7 cellular contexts compared by ENCODE assay signal in the genomic region with DNA sequence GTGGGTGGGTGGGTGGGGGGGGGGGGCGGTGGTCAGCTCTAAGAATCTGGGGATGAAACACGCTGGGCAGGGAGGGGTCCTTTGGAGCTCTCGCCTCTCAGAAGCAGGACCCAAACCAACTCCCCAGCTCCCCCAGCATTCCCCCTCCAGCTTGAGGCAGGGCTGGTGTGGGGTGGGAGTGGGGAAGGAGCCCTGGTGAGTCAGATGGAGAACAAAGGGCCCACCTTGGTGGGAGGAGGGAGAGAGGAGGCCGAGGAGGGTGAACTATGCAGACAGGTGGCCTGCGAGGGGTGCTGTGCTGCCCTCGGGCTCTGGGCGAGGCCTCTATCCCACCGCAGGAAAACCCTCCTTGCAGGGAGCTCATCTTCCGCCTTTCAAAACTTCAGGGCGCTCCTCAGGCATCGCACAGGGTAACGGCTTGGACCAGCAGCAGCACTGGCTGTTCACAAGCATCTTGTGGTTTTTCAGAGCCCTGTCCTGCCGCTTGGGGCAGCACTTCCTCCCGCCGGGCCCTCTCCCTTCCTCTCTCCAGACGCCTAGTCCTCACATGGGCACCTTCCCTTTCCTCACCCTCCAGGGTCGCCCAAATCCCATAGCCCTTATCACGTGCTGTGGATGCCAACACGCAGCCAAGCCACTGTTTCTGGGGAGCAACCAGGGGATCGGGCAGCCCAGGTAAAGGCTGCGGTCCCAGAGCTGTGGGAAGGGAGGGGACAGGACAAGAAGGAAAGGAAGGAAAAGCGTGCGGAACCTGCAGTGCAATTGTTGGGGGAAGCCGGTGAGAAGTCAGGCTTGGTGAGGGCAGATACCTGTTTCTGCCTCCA.
DNase-seq lines count a peak whose midpoint lies in the region; ATAC-seq and TF ChIP-seq lines count a peak whose summit lies in the region.

No MANE protein-coding gene starts in this region.

- peak overlapping the region; percentile 23 for H3K27ac ChIP-seq in layer of hippocampus (ENCODE audit: low read depth, low read length)

- ATAC-seq in GM18498 (IDR thresholded peaks at IDR 0.05; ENCODE audit: unreplicated experiment): peak; percentile 64
- peak; percentile 65 for ATAC-seq in HG02938 (IDR thresholded peaks at IDR 0.05; ENCODE audit: unreplicated experiment)

- TF ChIP-seq CTCF in WI38 (IDR thresholded peaks at IDR 0.05; ENCODE audit: low read depth, low read length) (peak; percentile 70), choroid plexus epithelial cell (conservative IDR thresholded peaks at IDR 0.05; ENCODE audit: low read depth, low read length) (peak; percentile 85)

- no peaks in the 10 kb centered on the region for H3K27me3 ChIP-seq in layer of hippocampus (ENCODE audit: control insufficient read depth, insufficient read depth, low read length)

- no peak overlapping the region for H3K4me3 ChIP-seq in WI38 (ENCODE audit: low read depth, low read length)
- H3K4me3 ChIP-seq in choroid plexus epithelial cell (ENCODE audit: low read depth, low read length): peak overlapping the region; percentile 40

- peak; percentile 24 for DNase-seq in NCI-H2081 treated with DMSO at 0.1 percent for 48 hours (lab: John Stamatoyannopoulos, UW)
- DNase-seq in choroid plexus epithelial cell (ENCODE audit: low read depth): peak; percentile 83
- DNase-seq in stimulated activated CD4-positive, alpha-beta T cell treated with anti-CD3 and anti-CD28 coated beads, Interleukin-1b, Interleukin-23, amount 100 ng/mL, for 4 hours (ENCODE audit: low read depth in 2 of 2): peak; percentile 25 to 40

Comparison
In these comparisons a context has a peak if more than half of its experiments do, and no peak if none do; other contexts are left out.
1. DNase-seq: peak in every context shown above with its lines; median percentile 83 in choroid plexus epithelial cell; 32 in stimulated activated CD4-positive, alpha-beta T cell treated with anti-CD3 and anti-CD28 coated beads, Interleukin-1b, Interleukin-23, amount 100 ng/mL, for 4 hours; 24 in NCI-H2081 treated with DMSO at 0.1 percent for 48 hours.